ENCODE assay signal across 10 cellular contexts in the genomic region with DNA sequence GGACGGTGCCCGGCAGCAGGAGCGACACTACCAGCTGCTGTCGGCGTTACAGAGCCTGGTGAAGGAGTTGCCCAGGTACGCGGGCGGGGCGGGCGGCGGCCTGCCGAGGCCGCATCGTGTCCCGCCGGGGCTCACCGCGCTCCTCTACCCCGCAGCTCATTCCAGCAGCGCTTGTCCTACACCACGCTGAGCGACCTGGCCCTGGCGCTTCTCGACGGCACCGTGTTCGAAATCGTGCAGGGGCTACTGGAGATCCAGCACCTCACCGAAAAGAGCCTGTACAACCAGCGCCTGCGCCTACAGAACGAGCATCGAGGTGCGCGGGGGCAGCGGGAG. TPM values are rescaled to one million over a fixed set of nuclear protein-coding genes. Genes with fewer than 3 reads are reported as not detected.
A peak's percentile ranks its signal among the peaks of the same experiment; 100 is the strongest.
DNase-seq lines count a peak whose midpoint lies in the region; ATAC-seq and TF ChIP-seq lines count a peak whose summit lies in the region.
"Not testable (repeated sequence)": the region's sequence is repeated elsewhere in the genome, so short reads cannot be mapped to it uniquely, and the experiment has no call there.
"Had no signal": no experiment of that assay in that cellular context is flagged by ENCODE, and none has a peak within 500 bp of the region (broad histone marks: within the 10 kb centered on the region; RNA-seq: fewer than 3 reads in every experiment).

No MANE protein-coding gene starts in this region.

- intact Hi-C loops in heart right ventricle (cut with DNase I); gastrocnemius medialis (cut with DNase I; ENCODE audit: low total_unique reads): not testable (repeated sequence)

- not testable (repeated sequence) for H3K4me1 Mint-ChIP-seq in GM23338; activated naive CD8-positive, alpha-beta T cell treated with anti-CD3 and anti-CD28 coated beads, Interleukin-2, amount 10 ng/mL, durations not matched to agents 7 days and 5 days

- not testable (repeated sequence) for H3K9me3 ChIP-seq in RWPE2 (ENCODE audit: severe bottlenecking); heart right ventricle; gastrocnemius medialis

- not testable (repeated sequence) for TF ChIP-seq CTCF in GM23338 (conservative IDR thresholded peaks at IDR 0.05; ENCODE audit: low read depth in 2 of 2); RWPE2 (IDR thresholded peaks at IDR 0.05; ENCODE audit: poor library complexity, severe bottlenecking); heart right ventricle (IDR thresholded peaks at IDR 0.05); gastrocnemius medialis (IDR thresholded peaks at IDR 0.05 in 4 of 5, conservative IDR thresholded peaks at IDR 0.05 in 1 of 5)

- H3K36me3 ChIP-seq in GM23338 (ENCODE audit: insufficient read depth); RWPE2 (ENCODE audit: low read depth); heart right ventricle; gastrocnemius medialis: not testable (repeated sequence)

- H3K4me2 ChIP-seq in GM23338, result not testable (repeated sequence)

- POLR2A ChIA-PET in activated naive CD8-positive, alpha-beta T cell treated with anti-CD3 and anti-CD28 coated beads, Interleukin-2, amount 10 ng/mL, durations not matched to agents 7 days and 5 days (lab: Charles Lee), result not testable (repeated sequence)

- not testable (repeated sequence) for H3K27ac Mint-ChIP-seq in GM23338; activated naive CD8-positive, alpha-beta T cell treated with anti-CD3 and anti-CD28 coated beads, Interleukin-2, amount 10 ng/mL, durations not matched to agents 7 days and 5 days

- H3K27ac ChIP-seq in GM23338 (ENCODE audit: low read depth); RWPE2 (ENCODE audit: poor library complexity, severe bottlenecking); heart right ventricle; gastrocnemius medialis: not testable (repeated sequence)

- not testable (repeated sequence) for H3F3A ChIP-seq in GM23338 (replicated peaks; ENCODE audit: low read depth)

- H3K79me2 ChIP-seq in GM23338 (replicated peaks; ENCODE audit: insufficient read depth), result not testable (repeated sequence)

- not testable (repeated sequence) for H3K9me2 ChIP-seq in GM23338 (ENCODE audit: insufficient read depth)

- not testable (repeated sequence) for DNase-seq in GM23338 (ENCODE audit: low spot score); RWPE2 (ENCODE audit: low spot score); activated naive CD8-positive, alpha-beta T cell treated with anti-CD3 and anti-CD28 coated beads, Interleukin-2, amount 10 ng/mL, durations not matched to agents 7 days and 5 days; heart right ventricle; gastrocnemius medialis

- not testable (repeated sequence) for H3K36me3 Mint-ChIP-seq in GM23338 (ENCODE audit: low read depth); activated naive CD8-positive, alpha-beta T cell treated with anti-CD3 and anti-CD28 coated beads, Interleukin-2, amount 10 ng/mL, durations not matched to agents 7 days and 5 days

- not testable (repeated sequence) for H4K20me1 ChIP-seq in GM23338 (replicated peaks; ENCODE audit: insufficient read depth)

- in situ Hi-C loops in gastrocnemius medialis (cut with MboI; ENCODE audit: low sequenced_read_pairs in 4 of 4), result not testable (repeated sequence)

- not testable (repeated sequence) for H3K27me3 ChIP-seq in GM23338 (ENCODE audit: insufficient read depth); RWPE2 (ENCODE audit: insufficient read depth, poor library complexity, severe bottlenecking); heart right ventricle; gastrocnemius medialis

- no CpG with 5 or more reads among the region's 36 CpGs for WGBS in heart right ventricle, 2 donors

- H3K4me3 ChIP-seq in GM23338; RWPE2 (ENCODE audit: severe bottlenecking); heart right ventricle; gastrocnemius medialis: not testable (repeated sequence)

- ATAC-seq in GM19043 (IDR thresholded peaks at IDR 0.05; ENCODE audit: low read depth, unreplicated experiment) (peak; percentile 21), GM23338 (peak; percentile 9), HG03196 (IDR thresholded peaks at IDR 0.05; ENCODE audit: unreplicated experiment) (peak; percentile 6), RWPE2 (ENCODE audit: low read depth) (peak; percentile 55), heart right ventricle (peak; percentile 14 to 67 (median 28)), gastrocnemius medialis (peak; percentile 20 to 39)
- ATAC-seq in activated naive CD8-positive, alpha-beta T cell treated with anti-CD3 and anti-CD28 coated beads, Interleukin-2, amount 10 ng/mL, durations not matched to agents 7 days and 5 days (ENCODE audit: low read depth), result peak; percentile 31

- H2AFZ ChIP-seq in GM23338, result not testable (repeated sequence)

- H3K9me3 Mint-ChIP-seq in GM23338; activated naive CD8-positive, alpha-beta T cell treated with anti-CD3 and anti-CD28 coated beads, Interleukin-2, amount 10 ng/mL, durations not matched to agents 7 days and 5 days: not testable (repeated sequence)

- H3K27me3 Mint-ChIP-seq in GM23338 (ENCODE audit: insufficient read depth, low read depth, poor library complexity); activated naive CD8-positive, alpha-beta T cell treated with anti-CD3 and anti-CD28 coated beads, Interleukin-2, amount 10 ng/mL, durations not matched to agents 7 days and 5 days: not testable (repeated sequence)

- TF ChIP-seq POLR2A in gastrocnemius medialis (IDR thresholded peaks at IDR 0.05), result not testable (repeated sequence)

- H3K4me1 ChIP-seq in GM23338 (ENCODE audit: insufficient read depth); RWPE2 (ENCODE audit: insufficient read depth, poor library complexity, severe bottlenecking); heart right ventricle; gastrocnemius medialis: not testable (repeated sequence)

- H3K4me3 Mint-ChIP-seq in GM23338; activated naive CD8-positive, alpha-beta T cell treated with anti-CD3 and anti-CD28 coated beads, Interleukin-2, amount 10 ng/mL, durations not matched to agents 7 days and 5 days: not testable (repeated sequence)

RNA-seq across cellular contexts. Expression of gene DGCR6, which starts 0.3 kb away (rescaled TPM):
- 2.3 and 4.6 TPM in 2 replicates for total RNA-seq in GM23338 (2014; rRNA removed; shearing (Covaris generic))
- 1.4 and 2.2 TPM in 2 replicates for polyA plus RNA-seq in GM23338 (2016; fragmentation: Nextera tagmentation; extraction: Ambion mirVana)
- 1 to 10 TPM; 2.8 to 2.9 TPM for total RNA-seq in activated naive CD8-positive, alpha-beta T cell treated with anti-CD3 and anti-CD28 coated beads, Interleukin-2, amount 10 ng/mL, durations not matched to agents 7 days and 5 days
- 10 to 100 TPM in 3 of 10 donors, 1 to 10 TPM in 7; 5.6 to 17.5 (median 8.0) TPM for total RNA-seq in heart right ventricle
- polyA plus RNA-seq in heart right ventricle, result 10 to 100 TPM in 1 of 2 donors, 1 to 10 TPM in 1; 4.4 to 12.2 TPM
- 10 to 100 TPM in 3 of 4 donors, 1 to 10 TPM in 1; 8.6 to 33.1 (median 14.9) TPM for total RNA-seq in gastrocnemius medialis

RNA-seq across cellular contexts. Expression of gene PRODH, which starts 29.7 kb away (rescaled TPM):
- 31.9 and 67.4 TPM in 2 replicates for total RNA-seq in GM23338 (2014; rRNA removed; shearing (Covaris generic))
- 7.6 and 10.0 TPM in 2 replicates for polyA plus RNA-seq in GM23338 (2016; fragmentation: Nextera tagmentation; extraction: Ambion mirVana)
- under 1 TPM in 1 of 2 experiments, not detected in 1; 0.06 TPM for total RNA-seq in activated naive CD8-positive, alpha-beta T cell treated with anti-CD3 and anti-CD28 coated beads, Interleukin-2, amount 10 ng/mL, durations not matched to agents 7 days and 5 days
- total RNA-seq in heart right ventricle, result 10 to 100 TPM in 2 of 10 donors, 1 to 10 TPM in 8; 1.2 to 23.7 (median 6.4) TPM
- 10 to 100 TPM in 1 of 2 donors, 1 to 10 TPM in 1; 4.1 to 14.4 TPM for polyA plus RNA-seq in heart right ventricle
- 10 to 100 TPM in 2 of 4 donors, 1 to 10 TPM in 2; 7.1 to 74.9 (median 14.4) TPM for total RNA-seq in gastrocnemius medialis
- total RNA-seq: mononuclear cell had no signal
- polyA plus RNA-seq: AG04450, BJ had no signal
